8 cellular contexts compared by ENCODE assay signal in the genomic region with DNA sequence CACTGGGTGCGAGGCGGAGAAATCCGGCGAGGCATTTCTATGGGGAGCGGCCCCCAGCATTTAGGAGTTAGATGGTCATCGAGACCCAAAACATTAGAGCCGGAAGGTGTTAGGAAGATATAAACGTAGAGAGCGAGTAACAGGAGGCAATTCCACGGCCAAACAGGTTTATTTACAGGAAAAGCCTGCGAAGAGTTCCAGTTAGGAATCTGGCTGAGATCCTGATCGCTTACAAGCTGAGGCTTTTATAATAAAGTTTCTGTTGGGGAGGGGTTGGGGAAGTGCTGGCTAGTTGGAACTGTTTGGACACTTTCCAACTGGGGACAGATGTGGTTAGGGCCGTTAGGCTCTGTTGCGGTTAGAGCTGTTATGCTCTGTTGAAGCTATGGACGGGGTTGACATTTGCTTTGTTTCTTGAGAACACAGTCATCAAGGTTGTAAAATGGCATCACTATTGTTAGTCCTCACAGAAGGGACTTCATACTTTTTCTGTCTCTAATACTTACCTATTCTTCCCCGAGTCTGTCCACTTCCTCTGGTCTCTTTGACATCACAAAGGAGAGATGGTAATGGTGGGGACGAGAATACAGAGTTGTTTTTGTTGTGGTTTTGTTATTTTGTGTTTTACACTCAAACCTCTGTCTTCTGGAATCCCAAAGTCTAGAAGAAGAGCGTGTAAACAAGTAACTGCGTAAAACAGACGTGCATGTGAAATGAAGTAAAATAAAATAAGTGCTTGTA. TPM values are rescaled to one million over a fixed set of nuclear protein-coding genes. Genes with fewer than 3 reads are reported as not detected.
A peak's percentile ranks its signal among the peaks of the same experiment; 100 is the strongest.
DNase-seq lines count a peak whose midpoint lies in the region; ATAC-seq and TF ChIP-seq lines count a peak whose summit lies in the region.

No MANE protein-coding gene starts in this region.

- H3K79me2 ChIP-seq in PC-3 (ENCODE audit: low read length) (no peaks in the 10 kb centered on the region), mesendoderm (ENCODE audit: control insufficient read depth, insufficient read depth, low read length) (no peaks in the 10 kb centered on the region)

- H3K9me3 ChIP-seq in A673 (ENCODE audit: low read depth, low read length, poor library complexity, severe bottlenecking) (no peaks in the 10 kb centered on the region), PC-3 (ENCODE audit: low read length) (no peaks in the 10 kb centered on the region), duodenal mucosa (ENCODE audit: control insufficient read depth in 1 of 2, low read length in 2 of 2) (peaks cover 0 to 3% of the 10 kb centered on the region in 2 donors)

- H3K4me1 ChIP-seq in A673 (ENCODE audit: insufficient read depth, low read length, poor library complexity, severe bottlenecking) (no peaks in the 10 kb centered on the region), PC-3 (ENCODE audit: insufficient read depth, low read length) (peaks cover 12% of the 10 kb centered on the region), duodenal mucosa (ENCODE audit: control insufficient read depth in 1 of 2, insufficient read depth in 2 of 2, low read length in 2 of 2) (peaks cover 7 to 9% of the 10 kb centered on the region in 2 donors), mesendoderm (ENCODE audit: control insufficient read depth, low read depth, low read length) (peaks cover 7% of the 10 kb centered on the region)

- ATAC-seq in HG03432 (IDR thresholded peaks at IDR 0.05; ENCODE audit: unreplicated experiment) (peak; percentile 42), PC-3 (peak; percentile 23)

- H4K20me1 ChIP-seq in PC-3 (ENCODE audit: low read length): no peaks in the 10 kb centered on the region

- no peak overlapping the region for H3K4ac ChIP-seq in mesendoderm (ENCODE audit: low read depth, low read length)

- H3K4me2 ChIP-seq in PC-3 (ENCODE audit: low read length) (peak overlapping the region; percentile 96), mesendoderm (ENCODE audit: low read length) (peak overlapping the region; percentile 76)

- POLR2A ChIA-PET in A673 (lab: Charles Lee; ENCODE audit: low non-redundant PET) (interaction anchor here (0.6 kb wide), 3 partner anchors 62 to 792 kb away, joined by 6 to 11 read pairs (median 10); no protein-coding TSS in a partner anchor), PC-3 (lab: Charles Lee; ENCODE audit: unreplicated experiment) (interaction anchor here (0.5 to 1.2 kb wide), 2 partner anchors 69 to 117 kb away, joined by 3 to 8 read pairs; a partner anchor contains a TSS)

- CTCF ChIA-PET in A673 (lab: Charles Lee) (no interaction called here), PC-3 (lab: Charles Lee) (no interaction called here)

- H3K23ac ChIP-seq in mesendoderm (ENCODE audit: low read length): no peak overlapping the region

- peak overlapping the region; percentile 89 for H3K18ac ChIP-seq in mesendoderm (ENCODE audit: low read length)

- no peaks in the 10 kb centered on the region for H3K9me2 ChIP-seq in PC-3 (replicated peaks; ENCODE audit: low read length)

- WGBS in mesendoderm (ENCODE audit: extremely low coverage, insufficient coverage, low lambda C conversion rate): no CpG with 5 or more reads among the region's 20 CpGs

- peak overlapping the region; percentile 97 for H3K27ac ChIP-seq in A673 (ENCODE audit: low read depth, low read length, poor library complexity, severe bottlenecking)
- H3K27ac ChIP-seq in PC-3 (ENCODE audit: low read length): peak overlapping the region; percentile 83
- H3K27ac ChIP-seq in duodenal mucosa (ENCODE audit: low read depth, low read length): peak overlapping the region; percentile 93
- H3K27ac ChIP-seq in mesendoderm (ENCODE audit: low read depth, low read length): peak overlapping the region; percentile 96

- H2AFZ ChIP-seq in PC-3 (ENCODE audit: low read length): peak overlapping the region; percentile 86

- intact Hi-C loops in A673 (cut with micrococcal nuclease; ENCODE audit: unreplicated experiment): loop anchor here (5.0 kb wide), 1 partner anchor 199 kb away; no protein-coding TSS in a partner anchor
- intact Hi-C loops in PC-3 (cut with micrococcal nuclease): loop anchor here (5.0 kb wide), 3 partner anchors 69 to 199 kb away; a partner anchor contains a TSS

- H2AK5ac ChIP-seq in mesendoderm (ENCODE audit: low read length): no peak overlapping the region

- no peak overlapping the region for H2BK5ac ChIP-seq in mesendoderm (ENCODE audit: low read length)

- peak; percentile 37 for DNase-seq in A673 (ENCODE audit: low spot score)
- DNase-seq in PC-3: peak; percentile 72
- no peak for DNase-seq in mesendoderm
- no peak for DNase-seq in amniotic stem cell (lab: John Stamatoyannopoulos, UW)
- DNase-seq in stimulated activated CD4-positive, alpha-beta T cell treated with anti-CD3 and anti-CD28 coated beads, Interleukin-4, amount 100 ng/mL, for 4 hours: no peak

- H3K4me3 ChIP-seq in A673 (ENCODE audit: low read depth, low read length, poor library complexity, severe bottlenecking) (peak overlapping the region; percentile 55), GM12875 (ENCODE audit: low read depth, low read length) (peak overlapping the region; percentile 53), PC-3 (ENCODE audit: low read length) (peak overlapping the region; percentile 75), duodenal mucosa (ENCODE audit: low read depth in 1 of 2, low read length in 2 of 2) (peak overlapping the region; percentile 88 to 91), mesendoderm (ENCODE audit: low read length) (peak overlapping the region; percentile 54)

- no peak overlapping the region for H4K5ac ChIP-seq in mesendoderm (ENCODE audit: low read length)

- no peaks in the 10 kb centered on the region for H3K79me1 ChIP-seq in mesendoderm (ENCODE audit: low read length)

- no TSS peak for BruUV-seq in A673 (replicated peaks; lab: Mats Ljungman, UMichigan)
- no TSS peak for BruUV-seq in PC-3 (replicated peaks; lab: Mats Ljungman, UMichigan)

- H2BK15ac ChIP-seq in mesendoderm (replicated peaks; ENCODE audit: low read depth): no peak overlapping the region

- peak overlapping the region; percentile 95 for H4K8ac ChIP-seq in mesendoderm (ENCODE audit: low read depth, low read length)

- no peaks in the 10 kb centered on the region for H3K27me3 ChIP-seq in A673 (replicated peaks; ENCODE audit: insufficient read depth, low read depth, low read length, poor library complexity)
- no peaks in the 10 kb centered on the region for H3K27me3 ChIP-seq in PC-3 (ENCODE audit: low read length)
- no peaks in the 10 kb centered on the region for H3K27me3 ChIP-seq in duodenal mucosa (ENCODE audit: control insufficient read depth in 1 of 2, insufficient read depth in 2 of 2, low read length in 2 of 2)
- no peaks in the 10 kb centered on the region for H3K27me3 ChIP-seq in mesendoderm (ENCODE audit: insufficient read depth, low read length, poor library complexity)

- H2BK120ac ChIP-seq in mesendoderm (ENCODE audit: low read depth, low read length): no peak overlapping the region

- TF ChIP-seq CTCF in A673 (conservative IDR thresholded peaks at IDR 0.05; ENCODE audit: low read depth, low read length) (no peak), GM12875 (IDR thresholded peaks at IDR 0.05; ENCODE audit: borderline replicate concordance, insufficient read depth, low read depth, low read length) (no peak), PC-3 (conservative IDR thresholded peaks at IDR 0.05; ENCODE audit: low read depth, low read length) (no peak)

- peak overlapping the region; percentile 95 for H3K56ac ChIP-seq in mesendoderm (ENCODE audit: low read length)

- H3K36me3 ChIP-seq in A673 (ENCODE audit: insufficient read depth, low read length, poor library complexity, severe bottlenecking) (no peaks in the 10 kb centered on the region), PC-3 (ENCODE audit: low read depth, low read length) (no peaks in the 10 kb centered on the region), duodenal mucosa (ENCODE audit: control insufficient read depth in 1 of 2, insufficient read depth in 2 of 2, low read length in 2 of 2) (no peaks in the 10 kb centered on the region), mesendoderm (ENCODE audit: control insufficient read depth, insufficient read depth, low read length) (no peaks in the 10 kb centered on the region)

- peak overlapping the region; percentile 70 for H3K9ac ChIP-seq in PC-3 (ENCODE audit: low read length)
- peak overlapping the region; percentile 85 to 93 for H3K9ac ChIP-seq in duodenal mucosa (ENCODE audit: low read depth in 1 of 2, low read length in 2 of 2)
- H3K9ac ChIP-seq in mesendoderm (ENCODE audit: low read length): peak overlapping the region; percentile 77

- no peaks in the 10 kb centered on the region for H3F3A ChIP-seq in PC-3 (ENCODE audit: low read length, unreplicated experiment)

RNA-seq across cellular contexts. Expression of a gene that starts 0.5 kb away (rescaled TPM):
- 3.5 and 4.3 TPM in 2 replicates for total RNA-seq in A673 (2021)
- total RNA-seq in PC-3 (2014; rRNA removed): 10.7 and 16.9 TPM in 2 replicates
- polyA plus RNA-seq in mesendoderm (2013, experiment 1 of 2): 3.5 TPM
- 4.3 TPM for polyA plus RNA-seq in mesendoderm (2013, experiment 2 of 2)

RNA-seq across cellular contexts. Expression of a gene that starts 13.3 kb away (rescaled TPM):
- total RNA-seq in A673 (2021): 8.0 and 8.7 TPM in 2 replicates
- total RNA-seq in PC-3 (2014; rRNA removed): 1.9 and 2.3 TPM in 2 replicates
- polyA plus RNA-seq in mesendoderm (2013, experiment 1 of 2): 2.9 TPM
- polyA plus RNA-seq in mesendoderm (2013, experiment 2 of 2): 2.8 TPM

RNA-seq across cellular contexts. Expression of a gene that starts 55.1 kb away (rescaled TPM):
- 11.3 and 11.6 TPM in 2 replicates for total RNA-seq in A673 (2021)
- total RNA-seq in PC-3 (2014; rRNA removed): 6.2 and 9.0 TPM in 2 replicates
- polyA plus RNA-seq in mesendoderm (2013, experiment 1 of 2): 5.4 TPM
- 5.6 TPM for polyA plus RNA-seq in mesendoderm (2013, experiment 2 of 2)

Comparison
In these comparisons a context has a peak if more than half of its experiments do, and no peak if none do; other contexts are left out.
1. DNase-seq: peak in A673 (single experiment) and PC-3 (single experiment); none in mesendoderm (single experiment), amniotic stem cell (single experiment) and stimulated activated CD4-positive, alpha-beta T cell treated with anti-CD3 and anti-CD28 coated beads, Interleukin-4, amount 100 ng/mL, for 4 hours (0 of 2).
2. Peak in every context shown above with its lines, with median percentiles within 50 percentile points of each other: H3K27ac ChIP-seq, H3K4me3 ChIP-seq and H3K9ac ChIP-seq.